8 cellular contexts compared by ENCODE assay signal in the genomic region with DNA sequence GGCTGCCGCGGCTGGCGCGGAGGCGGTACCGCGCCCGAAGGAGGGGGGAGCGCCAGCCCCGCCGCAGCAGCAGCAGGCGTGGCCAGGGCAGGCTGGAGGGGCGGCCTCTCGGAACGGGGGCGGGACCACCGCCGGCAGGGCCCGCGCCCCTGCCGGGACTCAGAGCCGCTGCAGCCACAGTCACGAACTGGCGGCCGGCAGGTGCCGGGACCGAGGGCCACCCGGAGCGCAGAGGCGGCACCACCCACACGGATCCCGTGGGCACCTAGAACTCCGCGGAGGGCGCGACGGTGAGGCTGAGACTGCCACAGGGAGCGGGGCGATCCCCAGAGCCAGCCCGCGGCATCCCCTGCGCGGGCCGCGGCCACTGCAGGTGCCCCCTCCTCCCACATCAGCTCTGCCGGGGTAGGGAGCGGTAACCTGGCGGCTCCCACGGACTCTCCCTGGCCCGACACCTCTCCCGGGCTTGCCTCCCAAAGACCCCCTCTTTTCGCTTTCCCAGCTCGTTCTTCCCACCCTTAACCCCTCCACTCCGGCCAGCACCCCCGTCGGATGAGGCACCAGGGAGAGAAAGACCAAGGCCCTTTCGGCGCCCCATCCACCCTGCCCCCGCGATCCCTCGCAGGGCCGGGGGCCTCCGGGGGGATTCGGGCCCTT. TPM values are rescaled to one million over a fixed set of nuclear protein-coding genes. Genes with fewer than 3 reads are reported as not detected.
DNase-seq lines count a peak whose midpoint lies in the region; ATAC-seq and TF ChIP-seq lines count a peak whose summit lies in the region.

TSS of gene VWA5B2 (plus strand) at position 162 of the 657 bp plus-strand sequence. CDS start 944 bp downstream, outside the sequence.

- peak within 1 kb of the TSS; percentile 97 to 100 (median 100) for H3K4me2 ChIP-seq in BLaER1 treated with 17β-estradiol and CSF1 and Interleukin-3, amounts not matched to agents 10 nM and 100 nM

- peaks cover 0 to 57% (median 26%) of the 10 kb centered on the region in 11 experiments; a peak in 19 of 22 replicates for H4K20me1 ChIP-seq in BLaER1 treated with 17β-estradiol and CSF1 and Interleukin-3, amounts not matched to agents 10 nM and 100 nM

- H3K4me3 ChIP-seq in BLaER1 treated with 17β-estradiol and CSF1 and Interleukin-3, amounts not matched to agents 10 nM and 100 nM, result peak within 1 kb of the TSS; percentile 58 to 75 (median 68)
- peak within 1 kb of the TSS; percentile 76 for H3K4me3 ChIP-seq in thoracic aorta

- H3K9me3 ChIP-seq in BLaER1 treated with 17β-estradiol and CSF1 and Interleukin-3, amounts not matched to agents 10 nM and 100 nM (replicated peaks in 1 of 11), result no peaks in the 10 kb centered on the region
- no peaks in the 10 kb centered on the region for H3K9me3 ChIP-seq in thoracic aorta

- peak within 1 kb of the TSS in 1 of 11 experiments; percentile 61; a peak in 2 of 22 replicates for H3K27ac ChIP-seq in BLaER1 treated with 17β-estradiol and CSF1 and Interleukin-3, amounts not matched to agents 10 nM and 100 nM
- H3K27ac ChIP-seq in foreskin keratinocyte (no peak within 1 kb of the TSS), thoracic aorta (no peak within 1 kb of the TSS)

- TF ChIP-seq CTCF in foreskin keratinocyte (conservative IDR thresholded peaks at IDR 0.05) (no peak), thoracic aorta (IDR thresholded peaks at IDR 0.05) (peak; percentile 39)

- H3K36me3 ChIP-seq in BLaER1 treated with 17β-estradiol and CSF1 and Interleukin-3, amounts not matched to agents 10 nM and 100 nM, result no peaks in the 10 kb centered on the region
- no peaks in the 10 kb centered on the region for H3K36me3 ChIP-seq in thoracic aorta

- H3K9ac ChIP-seq in BLaER1 treated with 17β-estradiol and CSF1 and Interleukin-3, amounts not matched to agents 10 nM and 100 nM, result peak within 1 kb of the TSS; percentile 10 to 74 (median 44); a peak in 18 of 22 replicates

- ATAC-seq in GM19438 (IDR thresholded peaks at IDR 0.05; ENCODE audit: low read depth, unreplicated experiment) (peak; percentile 83), foreskin keratinocyte (peak; percentile 72), thoracic aorta (ENCODE audit: insufficient number of reproducible peaks, low FRiP score, low read depth) (peak; percentile 23)

- DNase-seq in HK-2 (ENCODE audit: unreplicated experiment), result peak; percentile 64
- DNase-seq in OCI-M1 (lab: John Stamatoyannopoulos, UW), result peak; percentile 49
- DNase-seq in activated T-helper 1 cell treated with anti-CD3 and anti-CD28 coated beads, Interleukin-2, amount 50 U/mL, for 16 hours (ENCODE audit: low read depth in 1 of 2, low spot score in 1 of 2), result peak; percentile 37 to 64
- no peak for DNase-seq in foreskin keratinocyte
- peak; percentile 60 for DNase-seq in occipital lobe (lab: John Stamatoyannopoulos, UW)
- no peak for DNase-seq in thoracic aorta (ENCODE audit: low spot score)

- H3K27me3 ChIP-seq in BLaER1 treated with 17β-estradiol and CSF1 and Interleukin-3, amounts not matched to agents 10 nM and 100 nM, result peaks cover 47 to 56% (median 53%) of the 10 kb centered on the region in 11 experiments
- peaks cover 86% of the 10 kb centered on the region for H3K27me3 ChIP-seq in foreskin keratinocyte
- peaks cover 22% of the 10 kb centered on the region for H3K27me3 ChIP-seq in thoracic aorta (replicated peaks; ENCODE audit: insufficient read depth)

- peaks cover 21 to 59% (median 42%) of the 10 kb centered on the region in 10 experiments for H3K4me1 ChIP-seq in BLaER1 treated with 17β-estradiol and CSF1 and Interleukin-3, amounts not matched to agents 10 nM and 100 nM
- H3K4me1 ChIP-seq in foreskin keratinocyte, result no peaks in the 10 kb centered on the region
- H3K4me1 ChIP-seq in thoracic aorta (ENCODE audit: control insufficient read depth in 1 of 2, low read depth in 2 of 2), result peaks cover 12 to 18% of the 10 kb centered on the region in 2 donors

RNA-seq across cellular contexts. Expression of gene VWA5B2, which starts in this region (rescaled TPM):
- total RNA-seq in foreskin keratinocyte (not detected in 2 replicates), occipital lobe (0.31 TPM), thoracic aorta (not detected)
- not detected in 2 replicates for polyA plus RNA-seq in foreskin keratinocyte

Comparison
In these comparisons a context has a peak if more than half of its experiments do, and no peak if none do; other contexts are left out.
1. Peak in ATAC-seq in foreskin keratinocyte; RNA of the gene not detected or under 1 TPM.
2. Peak in DNase-seq in occipital lobe; RNA of the gene not detected or under 1 TPM.
3. Peak in ATAC-seq and H3K4me3 ChIP-seq in thoracic aorta; RNA of the gene not detected or under 1 TPM.
4. ATAC-seq: peak in every context shown above with its lines; median percentile 83 in GM19438; 72 in foreskin keratinocyte; 23 in thoracic aorta.
5. DNase-seq: peak in HK-2 (single experiment), OCI-M1 (single experiment) and activated T-helper 1 cell treated with anti-CD3 and anti-CD28 coated beads, Interleukin-2, amount 50 U/mL, for 16 hours (2 of 2); none in foreskin keratinocyte (0 of 2) and thoracic aorta (single experiment).